12 cellular contexts compared by ENCODE assay signal in genomic region chr5:32027093-32027716, GRCh38.
A peak's percentile ranks its signal among the peaks of the same experiment; 100 is the strongest.
DNase-seq lines count a peak whose midpoint lies in the region; ATAC-seq, FAIRE-seq and TF ChIP-seq lines count a peak whose summit lies in the region.
"Had no signal": no experiment of that assay in that cellular context is flagged by ENCODE, and none has a peak within 500 bp of the region (broad histone marks: within the 10 kb centered on the region; RNA-seq: fewer than 3 reads in every experiment).

No MANE protein-coding gene starts in this region.

- H3K9me3 ChIP-seq in H1 (ENCODE audit: insufficient read depth in 2 of 2, low read depth in 1 of 2, low read length in 1 of 2) (no peaks in the 10 kb centered on the region), uterus (no peaks in the 10 kb centered on the region)

- H3K27ac Mint-ChIP-seq in activated naive CD8-positive, alpha-beta T cell treated with anti-CD3 and anti-CD28 coated beads, Interleukin-2, amount 50 U/mL, for 24 hours: no peak overlapping the region

- H3K36me3 Mint-ChIP-seq in activated naive CD8-positive, alpha-beta T cell treated with anti-CD3 and anti-CD28 coated beads, Interleukin-2, amount 50 U/mL, for 24 hours (ENCODE audit: low read depth): no peaks in the 10 kb centered on the region

- ATAC-seq in activated naive CD8-positive, alpha-beta T cell treated with anti-CD3 and anti-CD28 coated beads, Interleukin-2, amount 50 U/mL, for 24 hours: no peak
- ATAC-seq in HG02973 (IDR thresholded peaks at IDR 0.05; ENCODE audit: unreplicated experiment): no peak

- DNase-seq in NCI-H82 (lab: John Stamatoyannopoulos, UW): peak; percentile 32
- no peak for DNase-seq in NCI-H82 treated with DMSO at 0.1 percent for 48 hours (lab: John Stamatoyannopoulos, UW; ENCODE audit: unreplicated experiment)
- DNase-seq in H1 (ENCODE audit: low read depth in 1 of 2, low spot score in 2 of 2): no peak
- peak; percentile 34 for DNase-seq in myocyte (ENCODE audit: low read depth)
- no peak for DNase-seq in uterus
- no peak for DNase-seq in activated naive CD8-positive, alpha-beta T cell treated with anti-CD3 and anti-CD28 coated beads, Interleukin-2, amount 50 U/mL, for 24 hours
- no peak for DNase-seq in NCI-H345 treated with DMSO at 0.1 percent for 48 hours (lab: John Stamatoyannopoulos, UW; ENCODE audit: unreplicated experiment)
- DNase-seq: activated T-cell treated with anti-CD3 and anti-CD28 coated beads, Interleukin-2, amount 50 U/mL, for 48 hours; NCI-H2081 treated with DMSO at 0.1 percent for 48 hours had no signal

- no peaks in the 10 kb centered on the region for H3K79me2 ChIP-seq in H1 (ENCODE audit: control insufficient read depth in 1 of 2, insufficient read depth in 2 of 2, low read length in 2 of 2)
- H3K79me2 ChIP-seq: parathyroid adenoma had no signal

- H2BK12ac ChIP-seq in H1 (ENCODE audit: low read depth, low read length): peak overlapping the region; percentile 94

- H4K5ac ChIP-seq in H1 (ENCODE audit: insufficient read length, low read depth, low read length): no peak overlapping the region

- H4K20me1 ChIP-seq in H1 (replicated peaks in 1 of 2; ENCODE audit: control insufficient read depth in 1 of 2, insufficient read depth in 2 of 2, low read length in 2 of 2): no peaks in the 10 kb centered on the region

- no peaks in the 10 kb centered on the region for H3K9me3 Mint-ChIP-seq in activated naive CD8-positive, alpha-beta T cell treated with anti-CD3 and anti-CD28 coated beads, Interleukin-2, amount 50 U/mL, for 24 hours

- H2BK120ac ChIP-seq in H1 (replicated peaks; ENCODE audit: low read depth, low read length): no peak overlapping the region

- H3K36me3 ChIP-seq in H1 (ENCODE audit: control insufficient read depth in 2 of 4, insufficient read depth in 4 of 4, low read length in 3 of 4): no peaks in the 10 kb centered on the region
- H3K36me3 ChIP-seq in uterus: no peaks in the 10 kb centered on the region

- H3K4me1 Mint-ChIP-seq in activated naive CD8-positive, alpha-beta T cell treated with anti-CD3 and anti-CD28 coated beads, Interleukin-2, amount 50 U/mL, for 24 hours: no peaks in the 10 kb centered on the region

- WGBS in H1 (ENCODE audit: extremely low coverage in 1 of 2, insufficient coverage in 1 of 2, insufficient read length in 1 of 2, insufficient replicate concordance in 2 of 2, low coverage in 1 of 2, low lambda C conversion rate in 2 of 2, missing lambda C conversion rate in 1 of 2), 2 experiments: 72% methylated on average over 14 of the region's 14 CpGs; no CpG with 5 or more reads in 1 of the 2 experiments

- no peak overlapping the region for H3K18ac ChIP-seq in H1 (ENCODE audit: extremely low read depth, low read length)

- TF ChIP-seq EP300 in H1 (IDR thresholded peaks at IDR 0.05; ENCODE audit: borderline replicate concordance in 1 of 2, low read depth in 2 of 2, low read length in 2 of 2): no peak

- H3K4ac ChIP-seq in H1 (replicated peaks; ENCODE audit: insufficient read length, low read depth, low read length): no peak overlapping the region

- no peak for TF ChIP-seq RAD21 in H1 (IDR thresholded peaks at IDR 0.05 in 1 of 2, conservative IDR thresholded peaks at IDR 0.05 in 1 of 2; ENCODE audit: low read depth in 2 of 2, low read length in 2 of 2)

- H3K4me3 ChIP-seq in H1 (ENCODE audit: extremely low read depth in 1 of 4, insufficient read depth in 2 of 4, low read depth in 3 of 4, low read length in 4 of 4): no peak overlapping the region
- no peak overlapping the region for H3K4me3 ChIP-seq in uterus

- TF ChIP-seq CTCF in H1 (IDR thresholded peaks at IDR 0.05; ENCODE audit: control extremely low read depth in 1 of 3, insufficient read depth in 1 of 3, low read depth in 1 of 3, low read length in 3 of 3) (no peak), uterus (IDR thresholded peaks at IDR 0.05) (no peak)

- H4K8ac ChIP-seq in H1 (ENCODE audit: extremely low read depth, insufficient read depth, low read length): no peak overlapping the region

- 0 out of 4 replicates have a peak overlapping the region, but pooled peaks of 1 of the 2 experiments have one; percentile 29 for H3K4me2 ChIP-seq in H1 (ENCODE audit: insufficient read depth in 1 of 2, low read depth in 2 of 2, low read length in 2 of 2)

- H4K91ac ChIP-seq in H1 (replicated peaks; ENCODE audit: insufficient read length, low read length): no peak overlapping the region

- no peak overlapping the region for H3K27ac ChIP-seq in H1 (ENCODE audit: low read depth, low read length)
- H3K27ac ChIP-seq in uterus: peak overlapping the region; percentile 57 to 72
- H3K27ac ChIP-seq: 22Rv1, parathyroid adenoma had no signal

- no peak overlapping the region for H3K14ac ChIP-seq in H1 (ENCODE audit: insufficient read length)

- intact Hi-C loops in uterus (cut with DNase I; ENCODE audit: low total_unique reads): loop anchor here (10.0 kb wide), 1 partner anchor 92 kb away; no protein-coding TSS in a partner anchor

- CTCF ChIA-PET in H1 (lab: Charles Lee; ENCODE audit: partially characterized antibody): interaction anchor here (0.6 to 2.9 kb wide), 10 partner anchors 9 to 202 kb away, joined by 3 to 10 read pairs (median 4); no protein-coding TSS in a partner anchor

- H3K23ac ChIP-seq in H1 (ENCODE audit: insufficient read length): no peak overlapping the region

- H2BK20ac ChIP-seq in H1 (ENCODE audit: low read length): peak overlapping the region; percentile 53; the same call in 1 of the 2 replicates

- H2BK5ac ChIP-seq in H1 (ENCODE audit: low read depth, low read length): peak overlapping the region; percentile 40; the same call in 1 of the 2 replicates

- H2BK15ac ChIP-seq in H1 (ENCODE audit: low read length): no peak overlapping the region

- no peak overlapping the region for H2AK5ac ChIP-seq in H1 (ENCODE audit: low read depth, low read length)

- no peaks in the 10 kb centered on the region for H3K23me2 ChIP-seq in H1 (ENCODE audit: low read depth, low read length)

- no peak overlapping the region for H3K4me3 Mint-ChIP-seq in activated naive CD8-positive, alpha-beta T cell treated with anti-CD3 and anti-CD28 coated beads, Interleukin-2, amount 50 U/mL, for 24 hours

- no peaks in the 10 kb centered on the region for H3K27me3 ChIP-seq in H1 (replicated peaks in 1 of 4; ENCODE audit: control insufficient read depth in 3 of 4, extremely low read depth in 1 of 4, insufficient read depth in 3 of 4, low read length in 3 of 4)
- H3K27me3 ChIP-seq in uterus: no peaks in the 10 kb centered on the region

- H3K56ac ChIP-seq in H1 (replicated peaks; ENCODE audit: insufficient read length, low read depth, low read length): no peak overlapping the region

- no peak overlapping the region; the same call in 1 of the 2 replicates for H2AFZ ChIP-seq in H1 (ENCODE audit: low read length)
- H2AFZ ChIP-seq: parathyroid adenoma had no signal

- no peaks in the 10 kb centered on the region for H3K27me3 Mint-ChIP-seq in activated naive CD8-positive, alpha-beta T cell treated with anti-CD3 and anti-CD28 coated beads, Interleukin-2, amount 50 U/mL, for 24 hours

- H3K4me1 ChIP-seq in H1 (replicated peaks in 1 of 4; ENCODE audit: control insufficient read depth in 3 of 4, insufficient read depth in 4 of 4, low read length in 3 of 4) (peaks cover 0 to 11% (median 5%) of the 10 kb centered on the region in 4 experiments; a peak in 6 of 7 replicates), uterus (peaks cover 0 to 7% of the 10 kb centered on the region in 2 donors)
- H3K4me1 ChIP-seq: parathyroid adenoma had no signal

- no peak for TF ChIP-seq POLR2A in H1 (IDR thresholded peaks at IDR 0.05; ENCODE audit: control extremely low read depth in 1 of 2, low read depth in 2 of 2, low read length in 2 of 2)
- TF ChIP-seq POLR2A in uterus (IDR thresholded peaks at IDR 0.05): no peak

- no peak overlapping the region for H3K9ac ChIP-seq in H1 (replicated peaks in 1 of 4; ENCODE audit: extremely low read depth in 1 of 4, low read depth in 3 of 4, low read length in 3 of 4)
- H3K9ac ChIP-seq: parathyroid adenoma had no signal

- POLR2A ChIA-PET in H1 (lab: Charles Lee; ENCODE audit: partially characterized antibody): interaction anchor here (0.7 to 1.3 kb wide), 4 partner anchors 10 to 146 kb away, joined by 3 to 6 read pairs (median 3); no protein-coding TSS in a partner anchor

- H3K79me1 ChIP-seq in H1 (ENCODE audit: low read depth, low read length): no peaks in the 10 kb centered on the region

- FAIRE-seq in H1 (lab: Jason Lieb, UNC): no peak

TF ChIP-seq in H1, 55 proteins besides CTCF, POLR2A, EP300 and RAD21:
- TF ChIP-seq TEAD4 (IDR thresholded peaks at IDR 0.05; ENCODE audit: low read depth, low read length) (no peak), KDM1A (IDR thresholded peaks at IDR 0.05; ENCODE audit: borderline replicate concordance, low read length) (no peak), RNF2 (IDR thresholded peaks at IDR 0.05; ENCODE audit: borderline replicate concordance, low read depth, low read length, missing control alignments, poor library complexity, severe bottlenecking) (no peak), HDAC2 (IDR thresholded peaks at IDR 0.05; ENCODE audit: borderline replicate concordance in 1 of 2, low read depth in 2 of 2, low read length in 2 of 2) (no peak), TBP (IDR thresholded peaks at IDR 0.05; ENCODE audit: low read depth, low read length) (no peak), KDM5A (IDR thresholded peaks at IDR 0.05; ENCODE audit: low read length) (no peak), FOSL1 (IDR thresholded peaks at IDR 0.05; ENCODE audit: insufficient read depth, low read depth, low read length) (no peak), CREB1 (IDR thresholded peaks at IDR 0.05) (no peak), RFX5 (IDR thresholded peaks at IDR 0.05; ENCODE audit: borderline replicate concordance, low read depth, low read length) (no peak), SIN3A (conservative IDR thresholded peaks at IDR 0.05 in 1 of 2, IDR thresholded peaks at IDR 0.05 in 1 of 2; ENCODE audit: low read depth in 1 of 2, low read length in 2 of 2) (no peak)
TF ChIP-seq in H1: peak in this region for 0.

Comparison
In these comparisons a context has a peak if more than half of its experiments do, and no peak if none do; other contexts are left out.
1. DNase-seq: peak in NCI-H82 (single experiment) and myocyte (single experiment); none in NCI-H82 treated with DMSO at 0.1 percent for 48 hours (single experiment), H1 (0 of 2), uterus (0 of 2), activated naive CD8-positive, alpha-beta T cell treated with anti-CD3 and anti-CD28 coated beads, Interleukin-2, amount 50 U/mL, for 24 hours (single experiment) and NCI-H345 treated with DMSO at 0.1 percent for 48 hours (single experiment).